Comparison of ENCODE assay signal across 13 cellular contexts in genomic region chr6:8589941-8590676, GRCh38.
DNase-seq lines count a peak whose midpoint lies in the region; ATAC-seq, FAIRE-seq and TF ChIP-seq lines count a peak whose summit lies in the region.
"Had no signal": no experiment of that assay in that cellular context is flagged by ENCODE, and none has a peak within 500 bp of the region (broad histone marks: within the 10 kb centered on the region; RNA-seq: fewer than 3 reads in every experiment).

No MANE protein-coding gene starts in this region.

- peak; percentile 0 for DNase-seq in LHCN-M2 (ENCODE audit: low read depth)
- peak; percentile 17 for DNase-seq in adipocyte (ENCODE audit: low read depth)
- DNase-seq in right lobe of liver: no peak
- DNase-seq in MV-4-11 (lab: John Stamatoyannopoulos, UW): no peak
- no peak for DNase-seq in GM12892 (ENCODE audit: insufficient read length)
- DNase-seq in AG20443 (ENCODE audit: low spot score): no peak
- DNase-seq: activated CD4-positive, CD25-positive, alpha-beta regulatory T cell treated with anti-CD3 and anti-CD28 coated beads, Interleukin-2, amount 50 U/mL, for 72 hours; CD8-positive, alpha-beta memory T cell; natural killer cell; spleen had no signal

- H3K9me3 ChIP-seq in adipocyte (ENCODE audit: control insufficient read depth, low read length): peaks cover 10% of the 10 kb centered on the region
- no peaks in the 10 kb centered on the region for H3K9me3 ChIP-seq in right lobe of liver

- TF ChIP-seq POLR2A in right lobe of liver (IDR thresholded peaks at IDR 0.05) (no peak), GM12892 (IDR thresholded peaks at IDR 0.05; ENCODE audit: low read depth, low read length) (no peak)

- H3K36me3 ChIP-seq in adipocyte (ENCODE audit: control insufficient read depth, insufficient read depth, low read length, severe bottlenecking) (no peaks in the 10 kb centered on the region), right lobe of liver (no peaks in the 10 kb centered on the region)
- H3K36me3 ChIP-seq: spleen had no signal

- no peak overlapping the region for H3K9ac ChIP-seq in adipocyte (ENCODE audit: low read length)

- H3K27ac ChIP-seq in right lobe of liver: no peak overlapping the region
- H3K27ac ChIP-seq: spleen had no signal

- 55% methylated on average over 7 of the region's 7 CpGs for WGBS in right lobe of liver (ENCODE audit: insufficient coverage, low coverage, low lambda C conversion rate, missing lambda C conversion rate)

- peak in 1 of 4 donors; percentile 16 for TF ChIP-seq CTCF in right lobe of liver (IDR thresholded peaks at IDR 0.05)

- H3K4me3 ChIP-seq in adipocyte (ENCODE audit: low read length) (no peak overlapping the region), right lobe of liver (no peak overlapping the region)
- H3K4me3 ChIP-seq: spleen had no signal

- H3K4me1 ChIP-seq in adipocyte (ENCODE audit: control insufficient read depth, insufficient read depth, low read length): no peaks in the 10 kb centered on the region
- H3K4me1 ChIP-seq in right lobe of liver: no peaks in the 10 kb centered on the region
- H3K4me1 ChIP-seq: spleen had no signal

- intact Hi-C loops in right lobe of liver (cut with DNase I): no loop called here

- no peak for FAIRE-seq in GM12892 (lab: Jason Lieb, UNC)
- FAIRE-seq: endothelial cell of umbilical vein had no signal

- ATAC-seq in GM21360 (IDR thresholded peaks at IDR 0.05; ENCODE audit: unreplicated experiment): peak; percentile 52
- ATAC-seq in right lobe of liver: peak in 3 of 4 donors; percentile 31 to 66 (median 48)
- no peak for ATAC-seq in HG02981 (IDR thresholded peaks at IDR 0.05; ENCODE audit: unreplicated experiment)
- ATAC-seq: natural killer cell had no signal

- H3K27me3 ChIP-seq in adipocyte (replicated peaks; ENCODE audit: control insufficient read depth, insufficient read depth, low read length) (no peaks in the 10 kb centered on the region), right lobe of liver (no peaks in the 10 kb centered on the region)
- H3K27me3 ChIP-seq: spleen had no signal

Comparison
In these comparisons a context has a peak if more than half of its experiments do, and no peak if none do; other contexts are left out.
1. DNase-seq: peak in LHCN-M2 (single experiment) and adipocyte (single experiment); none in right lobe of liver (0 of 3), MV-4-11 (single experiment), GM12892 (single experiment) and AG20443 (single experiment).